Comparison of ENCODE assay signal across 19 cellular contexts in the genomic region with DNA sequence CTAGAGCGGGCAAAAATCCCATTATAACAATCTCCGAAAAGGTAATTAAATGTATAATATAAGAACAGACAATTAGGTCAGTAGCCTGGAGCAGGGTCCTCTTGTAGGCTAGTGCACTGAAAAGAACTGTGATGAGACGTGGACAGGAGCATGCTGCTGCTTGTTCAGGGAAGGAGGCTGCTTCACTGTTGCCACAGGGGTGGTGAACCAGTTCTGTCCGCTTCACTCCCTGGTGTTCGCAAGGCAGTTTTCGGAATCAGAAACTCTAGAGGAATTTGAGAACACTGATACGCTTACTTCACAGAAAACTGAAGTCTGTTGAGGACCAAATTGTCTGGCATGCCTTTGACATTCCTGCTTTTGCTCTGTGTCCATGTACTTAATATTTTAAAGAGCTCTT.
"Had no signal": no experiment of that assay in that cellular context is flagged by ENCODE, and none has a peak within 500 bp of the region (broad histone marks: within the 10 kb centered on the region; RNA-seq: fewer than 3 reads in every experiment).

No MANE protein-coding gene starts in this region.

- H3K9me3 ChIP-seq: gastroesophageal sphincter, heart right ventricle, mucosa of descending colon, neutrophil, thyroid gland had no signal

- DNase-seq: activated CD4-positive, alpha-beta T cell treated with anti-CD3 and anti-CD28 coated beads for 1 hour; activated CD4-positive, alpha-beta T cell treated with anti-CD3 and anti-CD28 coated beads, Interleukin-2, amount 50 U/mL, for 4 hours; activated naive CD4-positive, alpha-beta T cell; activated naive CD8-positive, alpha-beta T cell treated with anti-CD3 and anti-CD28 coated beads, Interleukin-2, amount 10 ng/mL, durations not matched to agents 7 days and 5 days; activated T-cell treated with anti-CD3 and anti-CD28 coated beads for 4 hours; effector memory CD4-positive, alpha-beta T cell; heart right ventricle; left colon; mucosa of descending colon; naive thymus-derived CD4-positive, alpha-beta T cell; retina; stimulated activated CD4-positive, alpha-beta T cell treated with anti-CD3 and anti-CD28 coated beads, Interleukin-2, amount 100 ng/mL, for 48 hours; stimulated activated naive B cell treated with anti-CD40 and anti-IgM and Interleukin-4, amounts not matched to agents 10 μg/mL and 1 μg/mL and 100 μg/mL, for 72 hours; thyroid gland had no signal

- H3K9me3 Mint-ChIP-seq: activated naive CD8-positive, alpha-beta T cell treated with anti-CD3 and anti-CD28 coated beads, Interleukin-2, amount 10 ng/mL, durations not matched to agents 7 days and 5 days; brain; dendritic cell treated with granulocyte-macrophage colony-stimulating factor and Interleukin-4, amounts not matched to agents 40 ng/mL and 50 ng/mL, for 4 days; naive thymus-derived CD4-positive, alpha-beta T cell had no signal

- H3K27me3 Mint-ChIP-seq: activated naive CD8-positive, alpha-beta T cell treated with anti-CD3 and anti-CD28 coated beads, Interleukin-2, amount 10 ng/mL, durations not matched to agents 7 days and 5 days; brain; dendritic cell treated with granulocyte-macrophage colony-stimulating factor and Interleukin-4, amounts not matched to agents 40 ng/mL and 50 ng/mL, for 4 days; naive thymus-derived CD4-positive, alpha-beta T cell; stimulated activated naive B cell treated with anti-CD40 and anti-IgM and Interleukin-4, amounts not matched to agents 10 μg/mL and 1 μg/mL and 100 μg/mL, for 72 hours had no signal

- H3K4me3 Mint-ChIP-seq: activated naive CD8-positive, alpha-beta T cell treated with anti-CD3 and anti-CD28 coated beads, Interleukin-2, amount 10 ng/mL, durations not matched to agents 7 days and 5 days; brain; dendritic cell treated with granulocyte-macrophage colony-stimulating factor and Interleukin-4, amounts not matched to agents 40 ng/mL and 50 ng/mL, for 4 days; naive thymus-derived CD4-positive, alpha-beta T cell; stimulated activated naive B cell treated with anti-CD40 and anti-IgM and Interleukin-4, amounts not matched to agents 10 μg/mL and 1 μg/mL and 100 μg/mL, for 72 hours had no signal

- H3K27me3 ChIP-seq: gastroesophageal sphincter, heart right ventricle, neutrophil, thyroid gland had no signal

- H3K9ac ChIP-seq: parathyroid adenoma had no signal

- H3K27ac ChIP-seq: gastroesophageal sphincter, heart right ventricle, neutrophil, parathyroid adenoma, thyroid gland had no signal

- H3K4me1 ChIP-seq: parathyroid adenoma had no signal

- ATAC-seq: gastroesophageal sphincter; heart right ventricle; left colon; mucosa of descending colon; naive thymus-derived CD4-positive, alpha-beta T cell; stimulated activated naive B cell treated with anti-CD40 and anti-IgM and Interleukin-4, amounts not matched to agents 10 μg/mL and 1 μg/mL and 100 μg/mL, for 72 hours had no signal

- H3K4me3 ChIP-seq: gastroesophageal sphincter, heart right ventricle, mucosa of descending colon, thyroid gland had no signal

- H2AFZ ChIP-seq: parathyroid adenoma had no signal

- H3K36me3 Mint-ChIP-seq: brain; stimulated activated naive B cell treated with anti-CD40 and anti-IgM and Interleukin-4, amounts not matched to agents 10 μg/mL and 1 μg/mL and 100 μg/mL, for 72 hours had no signal

- H3K36me3 ChIP-seq: gastroesophageal sphincter, heart right ventricle, neutrophil, thyroid gland had no signal

- H3K27ac Mint-ChIP-seq: activated naive CD8-positive, alpha-beta T cell treated with anti-CD3 and anti-CD28 coated beads, Interleukin-2, amount 10 ng/mL, durations not matched to agents 7 days and 5 days; brain; dendritic cell treated with granulocyte-macrophage colony-stimulating factor and Interleukin-4, amounts not matched to agents 40 ng/mL and 50 ng/mL, for 4 days; naive thymus-derived CD4-positive, alpha-beta T cell; stimulated activated naive B cell treated with anti-CD40 and anti-IgM and Interleukin-4, amounts not matched to agents 10 μg/mL and 1 μg/mL and 100 μg/mL, for 72 hours had no signal
